In the genomic region with DNA sequence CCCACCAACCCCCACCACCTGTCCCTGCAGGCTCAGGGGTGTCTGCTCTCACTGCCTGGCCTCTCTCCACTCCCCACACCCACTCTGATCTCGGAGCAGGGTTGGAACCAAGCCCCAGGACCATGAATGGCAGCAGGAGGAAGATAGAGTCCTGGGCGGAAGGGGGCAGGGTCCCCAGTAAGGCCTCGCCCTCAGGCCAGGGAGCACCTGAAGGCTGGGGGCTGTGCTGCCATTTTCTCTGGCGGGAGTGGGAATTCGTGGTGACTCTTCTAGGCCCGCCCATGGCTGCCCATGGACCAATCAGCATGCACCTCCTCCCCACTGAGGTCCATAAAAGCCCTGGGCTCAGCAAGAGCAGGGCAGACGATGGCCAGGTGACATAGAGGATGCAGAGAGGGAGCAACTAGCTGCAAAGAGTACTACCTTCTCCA, we compare ENCODE assay signal across 17 cellular contexts.
"Had no signal": no experiment of that assay in that cellular context is flagged by ENCODE, and none has a peak within 500 bp of the region (broad histone marks: within the 10 kb centered on the region; RNA-seq: fewer than 3 reads in every experiment).

No MANE protein-coding gene starts in this region.

- H3K27ac Mint-ChIP-seq: activated B cell treated with CpG ODN at 0.5 μM for 24 hours; activated CD4-positive, alpha-beta T cell treated with anti-CD3 and anti-CD28 coated beads, Interleukin-2, amount 10 ng/mL, durations not matched to agents 7 days and 5 days; activated naive CD4-positive, alpha-beta T cell treated with anti-CD3 and anti-CD28 coated beads, Interleukin-2, amount 10 ng/mL, durations not matched to agents 7 days and 5 days; memory B cell; T-helper 1 cell treated with Interleukin-12 subunit alpha and Interleukin-12 subunit beta and Interleukin-4 antibody, amounts not matched to agents 30 μg/mL and 1 μg/mL, for 36 hours had no signal

- H3K27me3 Mint-ChIP-seq: activated B cell treated with CpG ODN at 0.5 μM for 24 hours; activated CD4-positive, alpha-beta T cell treated with anti-CD3 and anti-CD28 coated beads, Interleukin-2, amount 10 ng/mL, durations not matched to agents 7 days and 5 days; activated naive CD4-positive, alpha-beta T cell treated with anti-CD3 and anti-CD28 coated beads, Interleukin-2, amount 10 ng/mL, durations not matched to agents 7 days and 5 days had no signal

- H3K4me3 ChIP-seq: adrenal gland, colonic mucosa, gastrocnemius medialis, hepatocyte, left lung, pancreas, stomach, vagina had no signal

- DNase-seq: activated B cell treated with CpG ODN at 0.5 μM for 24 hours; activated CD4-positive, alpha-beta T cell treated with anti-CD3 and anti-CD28 coated beads, Interleukin-2, amount 10 ng/mL, durations not matched to agents 7 days and 5 days; activated CD8-positive, alpha-beta memory T cell treated with anti-CD3 and anti-CD28 coated beads for 24 hours; activated naive CD4-positive, alpha-beta T cell treated with anti-CD3 and anti-CD28 coated beads, Interleukin-2, amount 10 ng/mL, durations not matched to agents 7 days and 5 days; adrenal gland; caudate nucleus; colonic mucosa; effector CD8-positive, alpha-beta T cell; gastrocnemius medialis; left lung; stimulated activated CD4-positive, alpha-beta T cell treated with anti-CD3 and anti-CD28 coated beads, Interleukin-4, amount 100 ng/mL, for 4 hours; stomach had no signal

- H3K27me3 ChIP-seq: adrenal gland, colonic mucosa, gastrocnemius medialis, hepatocyte, left lung, pancreas, stomach, vagina had no signal

- H3K36me3 ChIP-seq: adrenal gland, colonic mucosa, gastrocnemius medialis, left lung, pancreas, stomach, vagina had no signal

- H3K4me3 Mint-ChIP-seq: activated B cell treated with CpG ODN at 0.5 μM for 24 hours; activated CD4-positive, alpha-beta T cell treated with anti-CD3 and anti-CD28 coated beads, Interleukin-2, amount 10 ng/mL, durations not matched to agents 7 days and 5 days; activated naive CD4-positive, alpha-beta T cell treated with anti-CD3 and anti-CD28 coated beads, Interleukin-2, amount 10 ng/mL, durations not matched to agents 7 days and 5 days; memory B cell; T-helper 1 cell treated with Interleukin-12 subunit alpha and Interleukin-12 subunit beta and Interleukin-4 antibody, amounts not matched to agents 30 μg/mL and 1 μg/mL, for 36 hours had no signal

- ATAC-seq: gastrocnemius medialis, left lung, pancreas had no signal

- H3K9me3 Mint-ChIP-seq: activated B cell treated with CpG ODN at 0.5 μM for 24 hours; activated CD4-positive, alpha-beta T cell treated with anti-CD3 and anti-CD28 coated beads, Interleukin-2, amount 10 ng/mL, durations not matched to agents 7 days and 5 days; activated naive CD4-positive, alpha-beta T cell treated with anti-CD3 and anti-CD28 coated beads, Interleukin-2, amount 10 ng/mL, durations not matched to agents 7 days and 5 days; T-helper 1 cell treated with Interleukin-12 subunit alpha and Interleukin-12 subunit beta and Interleukin-4 antibody, amounts not matched to agents 30 μg/mL and 1 μg/mL, for 36 hours had no signal

- H3K4me1 Mint-ChIP-seq: activated B cell treated with CpG ODN at 0.5 μM for 24 hours; activated CD4-positive, alpha-beta T cell treated with anti-CD3 and anti-CD28 coated beads, Interleukin-2, amount 10 ng/mL, durations not matched to agents 7 days and 5 days; activated naive CD4-positive, alpha-beta T cell treated with anti-CD3 and anti-CD28 coated beads, Interleukin-2, amount 10 ng/mL, durations not matched to agents 7 days and 5 days; memory B cell had no signal

- H3K9me3 ChIP-seq: adrenal gland, colonic mucosa, gastrocnemius medialis, left lung, pancreas, stomach, vagina had no signal

- H3K4me1 ChIP-seq: adrenal gland, colonic mucosa, gastrocnemius medialis, left lung, pancreas, stomach had no signal

- H3K36me3 Mint-ChIP-seq: activated naive CD4-positive, alpha-beta T cell treated with anti-CD3 and anti-CD28 coated beads, Interleukin-2, amount 10 ng/mL, durations not matched to agents 7 days and 5 days; memory B cell had no signal
